In the genomic region with DNA sequence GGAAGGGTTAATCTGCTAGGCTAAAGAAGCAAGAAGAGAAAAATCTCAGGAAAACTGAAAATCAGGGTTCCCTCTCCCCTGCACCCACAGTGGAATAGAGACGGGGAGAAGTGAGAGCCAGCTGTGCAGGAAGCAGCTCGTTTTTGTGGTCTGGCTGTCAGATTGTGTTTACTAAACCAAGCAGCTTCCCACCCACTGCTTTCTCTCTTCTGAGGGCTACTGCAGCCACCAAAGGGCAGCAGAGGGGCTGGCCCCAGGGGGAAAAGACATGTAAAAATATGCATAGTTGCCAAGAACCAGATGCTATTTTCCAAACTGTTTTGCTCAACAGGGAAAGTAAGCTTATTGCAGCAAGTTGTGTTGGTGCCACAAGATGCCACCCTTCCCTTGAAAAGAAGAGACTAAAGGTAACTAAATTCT, we compare ENCODE assay signal across 8 cellular contexts.
DNase-seq lines count a peak whose midpoint lies in the region; ATAC-seq and TF ChIP-seq lines count a peak whose summit lies in the region.

No MANE protein-coding gene starts in this region.

- no TSS peak for BruUV-seq in IMR-90 (replicated peaks; lab: Mats Ljungman, UMichigan)

- DNase-seq in EL (peak; percentile 62), IMR-90 (peak; percentile 63), fibroblast of lung (ENCODE audit: low read depth in 2 of 2) (peak; percentile 70 to 74), NCI-H345 treated with DMSO at 0.1 percent for 48 hours (lab: John Stamatoyannopoulos, UW; ENCODE audit: unreplicated experiment) (no peak), activated gamma-delta T cell treated with Interleukin-2 at 50 U/mL for 16 hours (no peak), suprapubic skin (ENCODE audit: low spot score in 2 of 2) (no peak)
- no peak for DNase-seq in stimulated activated naive CD4-positive, alpha-beta T cell treated with Interleukin-2 at 50 U/mL for 16 hours (lab: John Stamatoyannopoulos, UW)

- H3K23ac ChIP-seq in IMR-90 (ENCODE audit: low read depth, low read length): no peak overlapping the region

- H3K18ac ChIP-seq in IMR-90 (ENCODE audit: low read depth, low read length): no peak overlapping the region

- peak; percentile 22; the same call in 1 of the 2 replicates for TF ChIP-seq RAD21 in IMR-90 (IDR thresholded peaks at IDR 0.05; ENCODE audit: low read length)

- no peak overlapping the region for H2AK9ac ChIP-seq in IMR-90 (replicated peaks; ENCODE audit: low read depth, low read length, poor library complexity)

- POLR2A ChIA-PET in IMR-90 (lab: Charles Lee; ENCODE audit: unreplicated experiment): no interaction called here

- H3K9ac ChIP-seq in IMR-90 (ENCODE audit: low read depth, low read length): no peak overlapping the region
- no peak overlapping the region for H3K9ac ChIP-seq in fibroblast of lung (ENCODE audit: insufficient read depth, low read length)

- H3K4me3 ChIP-seq in IMR-90 (ENCODE audit: insufficient read depth, low read depth, low read length) (no peak overlapping the region), fibroblast of lung (replicated peaks in 1 of 4; ENCODE audit: control extremely low read depth in 1 of 4, insufficient read depth in 1 of 4, low read depth in 3 of 4, low read length in 4 of 4) (no peak overlapping the region), suprapubic skin (no peak overlapping the region)

- no peak overlapping the region for H3K14ac ChIP-seq in IMR-90 (replicated peaks; ENCODE audit: low read depth, low read length)

- H3K4me1 ChIP-seq in IMR-90 (ENCODE audit: control insufficient read depth, insufficient read depth, low read length): peaks cover 3% of the 10 kb centered on the region; the same call in 1 of the 2 replicates
- H3K4me1 ChIP-seq in fibroblast of lung (ENCODE audit: control insufficient read depth, extremely low read depth, insufficient read depth, low read length): no peaks in the 10 kb centered on the region
- peaks cover 8% of the 10 kb centered on the region for H3K4me1 ChIP-seq in suprapubic skin

- TF ChIP-seq CTCF in IMR-90 (conservative IDR thresholded peaks at IDR 0.05; ENCODE audit: low read depth, low read length): no peak
- no peak for TF ChIP-seq CTCF in fibroblast of lung (conservative IDR thresholded peaks at IDR 0.05 in 1 of 2, IDR thresholded peaks at IDR 0.05 in 1 of 2; ENCODE audit: low read depth in 1 of 2, low read length in 2 of 2)
- TF ChIP-seq CTCF in suprapubic skin (IDR thresholded peaks at IDR 0.05): no peak

- no peaks in the 10 kb centered on the region for H3K79me2 ChIP-seq in fibroblast of lung (ENCODE audit: control insufficient read depth, insufficient read depth, low read length)

- H2BK15ac ChIP-seq in IMR-90 (ENCODE audit: low read depth, low read length): no peak overlapping the region

- intact Hi-C loops in IMR-90 (cut with micrococcal nuclease): no loop called here

- no peak overlapping the region for H3K4ac ChIP-seq in IMR-90 (ENCODE audit: low read depth, low read length)

- no peaks in the 10 kb centered on the region for H3K79me1 ChIP-seq in IMR-90 (ENCODE audit: low read depth in 1 of 2, low read length in 2 of 2)

- no peak overlapping the region for H3K56ac ChIP-seq in IMR-90 (ENCODE audit: extremely low read depth, insufficient read depth, low read length)

- no peak overlapping the region for H2BK120ac ChIP-seq in IMR-90 (ENCODE audit: low read depth, low read length)

- H4K5ac ChIP-seq in IMR-90 (ENCODE audit: low read depth, low read length): no peak overlapping the region

- H4K8ac ChIP-seq in IMR-90 (ENCODE audit: low read depth in 2 of 2, low read length in 2 of 2): no peak overlapping the region

- H2BK5ac ChIP-seq in IMR-90 (ENCODE audit: low read depth, low read length, poor library complexity, severe bottlenecking): no peak overlapping the region

- dilution Hi-C loops in IMR-90 (cut with HindIII; ENCODE audit: low sequenced_read_pairs, unreplicated experiment): no loop called here

- CTCF ChIA-PET in IMR-90 (lab: Yijun Ruan, JAX): interaction anchor here (0.6 to 2.5 kb wide), 7 partner anchors 14 to 1207 kb away, joined by 3 to 13 read pairs (median 5); no protein-coding TSS in a partner anchor

- H3K9me3 ChIP-seq in IMR-90 (ENCODE audit: control insufficient read depth, insufficient read depth, low read length) (no peaks in the 10 kb centered on the region), fibroblast of lung (ENCODE audit: control insufficient read depth, insufficient read depth, low read depth, low read length) (no peaks in the 10 kb centered on the region), suprapubic skin (no peaks in the 10 kb centered on the region)

- TF ChIP-seq POLR2A in IMR-90 (IDR thresholded peaks at IDR 0.05; ENCODE audit: low read depth, low read length): no peak
- TF ChIP-seq POLR2A in suprapubic skin (IDR thresholded peaks at IDR 0.05): no peak

- no peaks in the 10 kb centered on the region for H3K9me1 ChIP-seq in IMR-90 (ENCODE audit: insufficient read depth, low read length)

- H3K36me3 ChIP-seq in IMR-90 (ENCODE audit: control insufficient read depth, insufficient read depth, low read length) (no peaks in the 10 kb centered on the region), fibroblast of lung (ENCODE audit: control insufficient read depth, insufficient read depth, low read length) (no peaks in the 10 kb centered on the region), suprapubic skin (no peaks in the 10 kb centered on the region)

- H3K27me3 ChIP-seq in IMR-90 (ENCODE audit: control insufficient read depth, insufficient read depth, low read length): peaks cover 2% of the 10 kb centered on the region; the same call in 1 of the 2 replicates
- H3K27me3 ChIP-seq in fibroblast of lung (ENCODE audit: control insufficient read depth, insufficient read depth, low read length): no peaks in the 10 kb centered on the region
- no peaks in the 10 kb centered on the region for H3K27me3 ChIP-seq in suprapubic skin

- H3K27ac ChIP-seq in IMR-90 (ENCODE audit: insufficient read depth, low read length): no peak overlapping the region
- no peak overlapping the region for H3K27ac ChIP-seq in fibroblast of lung (ENCODE audit: insufficient read depth, low read length)
- H3K27ac ChIP-seq in suprapubic skin: no peak overlapping the region

- ATAC-seq in GM21390 (IDR thresholded peaks at IDR 0.05; ENCODE audit: unreplicated experiment) (peak; percentile 85), IMR-90 (ENCODE audit: low read depth) (peak; percentile 90)

- in situ Hi-C loops in IMR-90 (cut with MboI; ENCODE audit: low sequenced_read_pairs): no loop called here

- WGBS in IMR-90 (ENCODE audit: extremely low coverage in 2 of 2, insufficient read length in 1 of 2), 2 experiments: no CpG with 5 or more reads among the region's 2 CpGs
- 3% methylated on average over 2 of the region's 2 CpGs for WGBS in suprapubic skin

- H2BK20ac ChIP-seq in IMR-90 (ENCODE audit: low read depth, low read length): no peak overlapping the region

- H4K91ac ChIP-seq in IMR-90 (ENCODE audit: insufficient read depth, low read depth, low read length): no peak overlapping the region

- TF ChIP-seq EP300 in suprapubic skin (IDR thresholded peaks at IDR 0.05): no peak

- H3K4me2 ChIP-seq in IMR-90 (ENCODE audit: low read depth, low read length): peak overlapping the region; percentile 30
- no peak overlapping the region for H3K4me2 ChIP-seq in fibroblast of lung (ENCODE audit: extremely low read depth, insufficient read depth, low read length)

- H4K20me1 ChIP-seq in IMR-90 (ENCODE audit: insufficient read depth, low read length): no peaks in the 10 kb centered on the region
- H4K20me1 ChIP-seq in fibroblast of lung (ENCODE audit: control insufficient read depth, extremely low read depth, insufficient read depth, low read length): no peaks in the 10 kb centered on the region

- H2AFZ ChIP-seq in IMR-90 (replicated peaks; ENCODE audit: low read length, poor library complexity) (peak overlapping the region; percentile 13), fibroblast of lung (ENCODE audit: low read length) (no peak overlapping the region)

- H2AK5ac ChIP-seq in IMR-90 (ENCODE audit: low read depth, low read length): no peak overlapping the region

TF ChIP-seq in IMR-90, 13 proteins besides CTCF, POLR2A, EP300 and RAD21:
- TF ChIP-seq NFE2L2 (IDR thresholded peaks at IDR 0.05; ENCODE audit: low read depth, low read length): no peak
- TF ChIP-seq BHLHE40 (IDR thresholded peaks at IDR 0.05; ENCODE audit: low read depth, low read length): peak; percentile 21; the same call in 1 of the 2 replicates

Comparison
In these comparisons a context has a peak if more than half of its experiments do, and no peak if none do; other contexts are left out.
1. DNase-seq: peak in EL (single experiment), IMR-90 (single experiment) and fibroblast of lung (2 of 2); none in stimulated activated naive CD4-positive, alpha-beta T cell treated with Interleukin-2 at 50 U/mL for 16 hours (single experiment), NCI-H345 treated with DMSO at 0.1 percent for 48 hours (single experiment), activated gamma-delta T cell treated with Interleukin-2 at 50 U/mL for 16 hours (single experiment) and suprapubic skin (0 of 2).